In genomic region chr16:29903579-29903978, GRCh38 we compare ENCODE assay signal across 1 cellular context.
TF ChIP-seq lines count a peak whose summit lies in the region.

No MANE protein-coding gene starts in this region.

TF ChIP-seq in GM23338, 12 proteins besides CTCF, POLR2A, EP300 and RAD21 (continued from another document):
- TF ChIP-seq, protein P1, sequence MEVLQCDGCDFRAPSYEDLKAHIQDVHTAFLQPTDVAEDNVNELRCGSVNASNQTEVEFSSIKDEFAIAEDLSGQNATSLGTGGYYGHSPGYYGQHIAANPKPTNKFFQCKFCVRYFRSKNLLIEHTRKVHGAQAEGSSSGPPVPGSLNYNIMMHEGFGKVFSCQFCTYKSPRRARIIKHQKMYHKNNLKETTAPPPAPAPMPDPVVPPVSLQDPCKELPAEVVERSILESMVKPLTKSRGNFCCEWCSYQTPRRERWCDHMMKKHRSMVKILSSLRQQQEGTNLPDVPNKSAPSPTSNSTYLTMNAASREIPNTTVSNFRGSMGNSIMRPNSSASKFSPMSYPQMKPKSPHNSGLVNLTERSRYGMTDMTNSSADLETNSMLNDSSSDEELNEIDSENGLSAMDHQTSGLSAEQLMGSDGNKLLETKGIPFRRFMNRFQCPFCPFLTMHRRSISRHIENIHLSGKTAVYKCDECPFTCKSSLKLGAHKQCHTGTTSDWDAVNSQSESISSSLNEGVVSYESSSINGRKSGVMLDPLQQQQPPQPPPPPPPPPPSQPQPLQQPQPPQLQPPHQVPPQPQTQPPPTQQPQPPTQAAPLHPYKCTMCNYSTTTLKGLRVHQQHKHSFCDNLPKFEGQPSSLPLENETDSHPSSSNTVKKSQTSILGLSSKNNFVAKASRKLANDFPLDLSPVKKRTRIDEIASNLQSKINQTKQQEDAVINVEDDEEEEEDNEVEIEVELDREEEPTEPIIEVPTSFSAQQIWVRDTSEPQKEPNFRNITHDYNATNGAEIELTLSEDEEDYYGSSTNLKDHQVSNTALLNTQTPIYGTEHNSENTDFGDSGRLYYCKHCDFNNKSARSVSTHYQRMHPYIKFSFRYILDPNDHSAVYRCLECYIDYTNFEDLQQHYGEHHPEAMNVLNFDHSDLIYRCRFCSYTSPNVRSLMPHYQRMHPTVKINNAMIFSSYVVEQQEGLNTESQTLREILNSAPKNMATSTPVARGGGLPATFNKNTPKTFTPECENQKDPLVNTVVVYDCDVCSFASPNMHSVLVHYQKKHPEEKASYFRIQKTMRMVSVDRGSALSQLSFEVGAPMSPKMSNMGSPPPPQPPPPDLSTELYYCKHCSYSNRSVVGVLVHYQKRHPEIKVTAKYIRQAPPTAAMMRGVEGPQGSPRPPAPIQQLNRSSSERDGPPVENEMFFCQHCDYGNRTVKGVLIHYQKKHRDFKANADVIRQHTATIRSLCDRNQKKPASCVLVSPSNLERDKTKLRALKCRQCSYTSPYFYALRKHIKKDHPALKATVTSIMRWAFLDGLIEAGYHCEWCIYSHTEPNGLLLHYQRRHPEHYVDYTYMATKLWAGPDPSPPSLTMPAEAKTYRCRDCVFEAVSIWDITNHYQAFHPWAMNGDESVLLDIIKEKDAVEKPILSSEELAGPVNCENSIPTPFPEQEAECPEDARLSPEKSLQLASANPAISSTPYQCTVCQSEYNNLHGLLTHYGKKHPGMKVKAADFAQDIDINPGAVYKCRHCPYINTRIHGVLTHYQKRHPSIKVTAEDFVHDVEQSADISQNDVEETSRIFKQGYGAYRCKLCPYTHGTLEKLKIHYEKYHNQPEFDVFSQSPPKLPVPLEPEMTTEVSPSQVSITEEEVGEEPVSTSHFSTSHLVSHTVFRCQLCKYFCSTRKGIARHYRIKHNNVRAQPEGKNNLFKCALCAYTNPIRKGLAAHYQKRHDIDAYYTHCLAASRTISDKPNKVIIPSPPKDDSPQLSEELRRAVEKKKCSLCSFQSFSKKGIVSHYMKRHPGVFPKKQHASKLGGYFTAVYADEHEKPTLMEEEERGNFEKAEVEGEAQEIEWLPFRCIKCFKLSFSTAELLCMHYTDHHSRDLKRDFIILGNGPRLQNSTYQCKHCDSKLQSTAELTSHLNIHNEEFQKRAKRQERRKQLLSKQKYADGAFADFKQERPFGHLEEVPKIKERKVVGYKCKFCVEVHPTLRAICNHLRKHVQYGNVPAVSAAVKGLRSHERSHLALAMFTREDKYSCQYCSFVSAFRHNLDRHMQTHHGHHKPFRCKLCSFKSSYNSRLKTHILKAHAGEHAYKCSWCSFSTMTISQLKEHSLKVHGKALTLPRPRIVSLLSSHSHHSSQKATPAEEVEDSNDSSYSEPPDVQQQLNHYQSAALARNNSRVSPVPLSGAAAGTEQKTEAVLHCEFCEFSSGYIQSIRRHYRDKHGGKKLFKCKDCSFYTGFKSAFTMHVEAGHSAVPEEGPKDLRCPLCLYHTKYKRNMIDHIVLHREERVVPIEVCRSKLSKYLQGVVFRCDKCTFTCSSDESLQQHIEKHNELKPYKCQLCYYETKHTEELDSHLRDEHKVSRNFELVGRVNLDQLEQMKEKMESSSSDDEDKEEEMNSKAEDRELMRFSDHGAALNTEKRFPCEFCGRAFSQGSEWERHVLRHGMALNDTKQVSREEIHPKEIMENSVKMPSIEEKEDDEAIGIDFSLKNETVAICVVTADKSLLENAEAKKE (CRISPR knock-in tag; IDR thresholded peaks at IDR 0.05) = no peak
- TF ChIP-seq, protein P2, sequence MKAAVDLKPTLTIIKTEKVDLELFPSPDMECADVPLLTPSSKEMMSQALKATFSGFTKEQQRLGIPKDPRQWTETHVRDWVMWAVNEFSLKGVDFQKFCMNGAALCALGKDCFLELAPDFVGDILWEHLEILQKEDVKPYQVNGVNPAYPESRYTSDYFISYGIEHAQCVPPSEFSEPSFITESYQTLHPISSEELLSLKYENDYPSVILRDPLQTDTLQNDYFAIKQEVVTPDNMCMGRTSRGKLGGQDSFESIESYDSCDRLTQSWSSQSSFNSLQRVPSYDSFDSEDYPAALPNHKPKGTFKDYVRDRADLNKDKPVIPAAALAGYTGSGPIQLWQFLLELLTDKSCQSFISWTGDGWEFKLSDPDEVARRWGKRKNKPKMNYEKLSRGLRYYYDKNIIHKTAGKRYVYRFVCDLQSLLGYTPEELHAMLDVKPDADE (IDR thresholded peaks at IDR 0.05) = no peak
